In the genomic region with DNA sequence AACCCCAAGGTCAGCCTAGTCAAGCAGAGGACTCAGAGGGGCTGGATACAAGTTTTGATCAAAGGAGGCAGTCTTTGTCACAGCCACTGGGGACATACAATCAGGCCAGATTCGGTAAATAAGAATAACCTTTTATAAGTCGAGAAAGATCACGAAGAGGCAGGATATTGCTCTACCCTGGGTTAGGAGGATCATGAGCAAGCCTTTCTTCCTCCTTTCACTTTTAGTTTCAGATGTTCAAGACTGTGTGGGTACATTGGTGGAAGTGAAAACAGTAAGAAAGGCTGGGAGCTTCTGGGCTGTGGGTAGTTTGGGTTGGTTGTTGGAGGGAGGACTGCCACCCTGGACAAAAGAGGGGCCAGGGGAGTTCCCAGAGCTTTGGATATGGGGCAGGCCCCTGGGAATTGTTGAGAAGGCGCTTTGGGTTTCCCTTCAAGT, we compare ENCODE assay signal across 8 cellular contexts.
DNase-seq lines count a peak whose midpoint lies in the region; ATAC-seq and TF ChIP-seq lines count a peak whose summit lies in the region.

No MANE protein-coding gene starts in this region.

- H3K36me3 Mint-ChIP-seq in chondrocyte (ENCODE audit: low read depth), result no peaks in the 10 kb centered on the region

- ATAC-seq in GM21576 (IDR thresholded peaks at IDR 0.05; ENCODE audit: unreplicated experiment), result peak; percentile 99

- no peak overlapping the region for H3K4me3 Mint-ChIP-seq in chondrocyte (ENCODE audit: unreplicated experiment)

- peak; percentile 38; the same call in 2 of the 3 replicates for TF ChIP-seq CTCF in GM12872 (IDR thresholded peaks at IDR 0.05; ENCODE audit: insufficient read depth, low read depth, low read length)
- peak; percentile 7 for TF ChIP-seq CTCF in chondrocyte (IDR thresholded peaks at IDR 0.05)

- peaks cover 13% of the 10 kb centered on the region for H3K4me1 Mint-ChIP-seq in chondrocyte (ENCODE audit: low read depth)

- no peaks in the 10 kb centered on the region for H3K9me3 Mint-ChIP-seq in chondrocyte (ENCODE audit: low read depth)

- DNase-seq in M059J (ENCODE audit: low read depth) (peak; percentile 9), chondrocyte (ENCODE audit: low spot score) (no peak), NCI-H187 (lab: John Stamatoyannopoulos, UW) (no peak), KBM-7 (no peak), AG08396 (ENCODE audit: low spot score) (no peak), SW 1271 (lab: John Stamatoyannopoulos, UW) (no peak)

- peaks cover 8% of the 10 kb centered on the region for H3K27me3 Mint-ChIP-seq in chondrocyte (ENCODE audit: low read depth)

- in situ Hi-C loops in KBM-7 (cut with MboI; ENCODE audit: low pct_unique_long_range_greater_than_20kb, low sequenced_read_pairs), result loop anchor here (25.0 kb wide), 1 partner anchor 222 kb away; no protein-coding TSS in a partner anchor

- H3K27ac Mint-ChIP-seq in chondrocyte (ENCODE audit: unreplicated experiment), result no peak overlapping the region
